ENCODE assay signal across 29 cellular contexts in genomic region chr1:3213730-3214129, GRCh38.
DNase-seq lines count a peak whose midpoint lies in the region; ATAC-seq and TF ChIP-seq lines count a peak whose summit lies in the region.
"Had no signal": no experiment of that assay in that cellular context is flagged by ENCODE, and none has a peak within 500 bp of the region (broad histone marks: within the 10 kb centered on the region; RNA-seq: fewer than 3 reads in every experiment).

No MANE protein-coding gene starts in this region.

- no peak for TF ChIP-seq EP300 in ovary (IDR thresholded peaks at IDR 0.05)

- H3K27me3 ChIP-seq in left ventricle myocardium inferior (ENCODE audit: low read depth) (peaks cover 16% of the 10 kb centered on the region), kidney epithelial cell (ENCODE audit: control insufficient read depth, insufficient read depth, low read length) (peaks cover 46% of the 10 kb centered on the region), parathyroid adenoma (ENCODE audit: control insufficient read depth, insufficient read depth, low read length) (no peaks in the 10 kb centered on the region), ovary (no peaks in the 10 kb centered on the region)
- H3K27me3 ChIP-seq: transverse colon had no signal

- H3K27me3 Mint-ChIP-seq in activated T-cell treated with anti-CD3 and anti-CD28 coated beads, Interleukin-2, amount 50 U/mL, for 24 hours: peaks cover 6% of the 10 kb centered on the region
- H3K27me3 Mint-ChIP-seq in activated naive CD8-positive, alpha-beta T cell treated with anti-CD3 and anti-CD28 coated beads, Interleukin-2, amount 50 U/mL, for 24 hours: no peaks in the 10 kb centered on the region
- H3K27me3 Mint-ChIP-seq: activated CD4-positive, alpha-beta T cell treated with anti-CD3 and anti-CD28 coated beads for 36 hours; stimulated activated naive CD8-positive, alpha-beta T cell treated with anti-CD3 and anti-CD28 coated beads, Interleukin-15, Interleukin-2, amounts not matched to agents 100 ng/mL and 50 ng/mL, for 24 hours had no signal

- peak; percentile 29 for ATAC-seq in left ventricle myocardium superior
- ATAC-seq in activated naive CD8-positive, alpha-beta T cell treated with anti-CD3 and anti-CD28 coated beads, Interleukin-2, amount 50 U/mL, for 24 hours: no peak
- ATAC-seq: A549; activated CD4-positive, alpha-beta T cell treated with anti-CD3 and anti-CD28 coated beads for 36 hours; effector memory CD8-positive, alpha-beta T cell; esophagus mucosa; naive thymus-derived CD8-positive, alpha-beta T cell; T-helper 17 cell had no signal

- no peaks in the 10 kb centered on the region for H3K4me1 Mint-ChIP-seq in activated T-cell treated with anti-CD3 and anti-CD28 coated beads, Interleukin-2, amount 50 U/mL, for 24 hours (ENCODE audit: low read depth)
- no peaks in the 10 kb centered on the region for H3K4me1 Mint-ChIP-seq in activated naive CD8-positive, alpha-beta T cell treated with anti-CD3 and anti-CD28 coated beads, Interleukin-2, amount 50 U/mL, for 24 hours
- H3K4me1 Mint-ChIP-seq: activated CD4-positive, alpha-beta T cell treated with anti-CD3 and anti-CD28 coated beads for 36 hours; CD4-positive, alpha-beta memory T cell; naive thymus-derived CD8-positive, alpha-beta T cell; T-helper 17 cell had no signal

- H2AFZ ChIP-seq in parathyroid adenoma: no peak overlapping the region

- no peaks in the 10 kb centered on the region for H3K36me3 ChIP-seq in left ventricle myocardium inferior
- no peaks in the 10 kb centered on the region for H3K36me3 ChIP-seq in kidney epithelial cell (ENCODE audit: control insufficient read depth, insufficient read depth, low read length)
- H3K36me3 ChIP-seq in parathyroid adenoma (ENCODE audit: control insufficient read depth, insufficient read depth, low read length): no peaks in the 10 kb centered on the region
- no peaks in the 10 kb centered on the region for H3K36me3 ChIP-seq in ovary
- H3K36me3 ChIP-seq: transverse colon had no signal

- H3K79me2 ChIP-seq in parathyroid adenoma: no peaks in the 10 kb centered on the region

- WGBS in ovary, 3 donors: 71 to 75% (median 73%) methylated on average over 16 of the region's 16 CpGs

- H3K4me2 ChIP-seq in parathyroid adenoma (ENCODE audit: low read length): peak overlapping the region; percentile 14
- H3K4me2 ChIP-seq: A549 had no signal

- H3K9ac ChIP-seq in parathyroid adenoma: no peak overlapping the region

- peaks cover 14% of the 10 kb centered on the region for H3K4me1 ChIP-seq in left ventricle myocardium inferior
- H3K4me1 ChIP-seq in parathyroid adenoma: no peaks in the 10 kb centered on the region
- no peaks in the 10 kb centered on the region for H3K4me1 ChIP-seq in ovary (ENCODE audit: insufficient read depth)
- H3K4me1 ChIP-seq: A549 had no signal

- TF ChIP-seq CTCF in left ventricle myocardium inferior (IDR thresholded peaks at IDR 0.05; ENCODE audit: borderline replicate concordance): no peak
- TF ChIP-seq CTCF in kidney epithelial cell (IDR thresholded peaks at IDR 0.05; ENCODE audit: insufficient read depth, low read length, poor library complexity, severe bottlenecking): no peak
- no peak for TF ChIP-seq CTCF in parathyroid adenoma (IDR thresholded peaks at IDR 0.05)
- no peak for TF ChIP-seq CTCF in ovary (IDR thresholded peaks at IDR 0.05)

- intact Hi-C loops in left ventricle myocardium superior (cut with micrococcal nuclease) (no loop called here), left ventricle myocardium inferior (cut with micrococcal nuclease) (no loop called here), ovary (cut with DNase I) (no loop called here)

- H3K27ac Mint-ChIP-seq in activated T-cell treated with anti-CD3 and anti-CD28 coated beads, Interleukin-2, amount 50 U/mL, for 24 hours: no peak overlapping the region
- no peak overlapping the region for H3K27ac Mint-ChIP-seq in activated naive CD8-positive, alpha-beta T cell treated with anti-CD3 and anti-CD28 coated beads, Interleukin-2, amount 50 U/mL, for 24 hours
- H3K27ac Mint-ChIP-seq: activated CD4-positive, alpha-beta T cell treated with anti-CD3 and anti-CD28 coated beads for 36 hours; CD4-positive, alpha-beta memory T cell; effector memory CD8-positive, alpha-beta T cell; mesothelial cell of epicardium; naive thymus-derived CD8-positive, alpha-beta T cell; stimulated activated naive CD8-positive, alpha-beta T cell treated with anti-CD3 and anti-CD28 coated beads, Interleukin-15, Interleukin-2, amounts not matched to agents 100 ng/mL and 50 ng/mL, for 24 hours; T-helper 17 cell had no signal

- no peak for TF ChIP-seq POLR2A in ovary (IDR thresholded peaks at IDR 0.05)

- H3K9me3 Mint-ChIP-seq in activated T-cell treated with anti-CD3 and anti-CD28 coated beads, Interleukin-2, amount 50 U/mL, for 24 hours: no peaks in the 10 kb centered on the region
- H3K9me3 Mint-ChIP-seq in activated naive CD8-positive, alpha-beta T cell treated with anti-CD3 and anti-CD28 coated beads, Interleukin-2, amount 50 U/mL, for 24 hours: no peaks in the 10 kb centered on the region
- H3K9me3 Mint-ChIP-seq: CD4-positive, alpha-beta memory T cell; effector memory CD8-positive, alpha-beta T cell; mesothelial cell of epicardium; naive thymus-derived CD8-positive, alpha-beta T cell; stimulated activated naive CD8-positive, alpha-beta T cell treated with anti-CD3 and anti-CD28 coated beads, Interleukin-15, Interleukin-2, amounts not matched to agents 100 ng/mL and 50 ng/mL, for 24 hours had no signal

- H3K36me3 Mint-ChIP-seq in activated T-cell treated with anti-CD3 and anti-CD28 coated beads, Interleukin-2, amount 50 U/mL, for 24 hours (ENCODE audit: low read depth): no peaks in the 10 kb centered on the region
- H3K36me3 Mint-ChIP-seq in activated naive CD8-positive, alpha-beta T cell treated with anti-CD3 and anti-CD28 coated beads, Interleukin-2, amount 50 U/mL, for 24 hours (ENCODE audit: low read depth): no peaks in the 10 kb centered on the region
- H3K36me3 Mint-ChIP-seq: CD4-positive, alpha-beta memory T cell; mesothelial cell of epicardium; naive thymus-derived CD8-positive, alpha-beta T cell had no signal

- H3K4me3 Mint-ChIP-seq in activated T-cell treated with anti-CD3 and anti-CD28 coated beads, Interleukin-2, amount 50 U/mL, for 24 hours: no peak overlapping the region
- no peak overlapping the region for H3K4me3 Mint-ChIP-seq in activated naive CD8-positive, alpha-beta T cell treated with anti-CD3 and anti-CD28 coated beads, Interleukin-2, amount 50 U/mL, for 24 hours
- H3K4me3 Mint-ChIP-seq: activated CD4-positive, alpha-beta T cell treated with anti-CD3 and anti-CD28 coated beads for 36 hours; CD4-positive, alpha-beta memory T cell; effector memory CD8-positive, alpha-beta T cell; mesothelial cell of epicardium; naive thymus-derived CD8-positive, alpha-beta T cell; stimulated activated naive CD8-positive, alpha-beta T cell treated with anti-CD3 and anti-CD28 coated beads, Interleukin-15, Interleukin-2, amounts not matched to agents 100 ng/mL and 50 ng/mL, for 24 hours; T-helper 17 cell had no signal

- DNase-seq in left ventricle myocardium superior (no peak), left ventricle myocardium inferior (no peak), kidney epithelial cell (ENCODE audit: low read depth) (peak; percentile 48), ureter (ENCODE audit: low spot score) (peak; percentile 68), ovary (no peak)
- DNase-seq in activated T-cell treated with anti-CD3 and anti-CD28 coated beads, Interleukin-2, amount 50 U/mL, for 24 hours: no peak
- DNase-seq in activated naive CD8-positive, alpha-beta T cell treated with anti-CD3 and anti-CD28 coated beads, Interleukin-2, amount 50 U/mL, for 24 hours: no peak
- DNase-seq: activated CD4-positive, alpha-beta T cell treated with anti-CD3 and anti-CD28 coated beads for 36 hours; activated naive CD4-positive, alpha-beta T cell; activated T-cell treated with anti-CD3 and anti-CD28 coated beads, Interleukin-2, amount 50 U/mL, for 48 hours; AML-193; CD4-positive, alpha-beta memory T cell; cortex of kidney; DMS 273 treated with DMSO at 0.1 percent for 48 hours; effector memory CD8-positive, alpha-beta T cell; foreskin fibroblast; MV-4-11; naive thymus-derived CD8-positive, alpha-beta T cell; NCI-H1436 treated with DMSO at 0.1 percent for 48 hours; NCI-H345; NCI-H82; RPMI8226; T-helper 17 cell; transverse colon had no signal

- no peak overlapping the region for H3K4me3 ChIP-seq in left ventricle myocardium inferior
- H3K4me3 ChIP-seq in kidney epithelial cell (ENCODE audit: low read depth, low read length): no peak overlapping the region
- H3K4me3 ChIP-seq in parathyroid adenoma (ENCODE audit: low read depth, low read length): no peak overlapping the region
- no peak overlapping the region for H3K4me3 ChIP-seq in ovary
- H3K4me3 ChIP-seq: A549, transverse colon had no signal

- H3K9me3 ChIP-seq in left ventricle myocardium inferior (replicated peaks) (no peaks in the 10 kb centered on the region), parathyroid adenoma (ENCODE audit: control insufficient read depth, low read length) (no peaks in the 10 kb centered on the region), ovary (no peaks in the 10 kb centered on the region)
- H3K9me3 ChIP-seq: A549, transverse colon had no signal

- no peak overlapping the region for H3K27ac ChIP-seq in left ventricle myocardium inferior (replicated peaks)
- H3K27ac ChIP-seq in parathyroid adenoma: no peak overlapping the region
- H3K27ac ChIP-seq in ovary: no peak overlapping the region
- H3K27ac ChIP-seq: A549, transverse colon had no signal

Comparison
In these comparisons a context has a peak if more than half of its experiments do, and no peak if none do; other contexts are left out.
1. DNase-seq: peak in kidney epithelial cell (single experiment) and ureter (single experiment); none in left ventricle myocardium superior (single experiment), left ventricle myocardium inferior (single experiment), activated T-cell treated with anti-CD3 and anti-CD28 coated beads, Interleukin-2, amount 50 U/mL, for 24 hours (single experiment), activated naive CD8-positive, alpha-beta T cell treated with anti-CD3 and anti-CD28 coated beads, Interleukin-2, amount 50 U/mL, for 24 hours (single experiment) and ovary (0 of 5).